1 cellular context compared by ENCODE assay signal in genomic region chr1:27725374-27726172, GRCh38.
TF ChIP-seq lines count a peak whose summit lies in the region.

FAM76A (plus strand) TSS chr1:27725961; CDS start chr1:27726081, 120 bp downstream.

TF ChIP-seq in IMR-90, 13 proteins besides CTCF, POLR2A, EP300 and RAD21 (continued from another document):
- TF ChIP-seq CEBPB (IDR thresholded peaks at IDR 0.05; ENCODE audit: low read depth, low read length) = peak; percentile 69
